7 cellular contexts compared by ENCODE assay signal in genomic region chr18:70289351-70290330, GRCh38. TPM values are rescaled to one million over a fixed set of nuclear protein-coding genes. Genes with fewer than 3 reads are reported as not detected.
A peak's percentile ranks its signal among the peaks of the same experiment; 100 is the strongest.
DNase-seq lines count a peak whose midpoint lies in the region; ATAC-seq lines count a peak whose summit lies in the region.

No MANE protein-coding gene starts in this region.

- peak overlapping the region; percentile 91 for H3K4me3 Mint-ChIP-seq in T-helper 2 cell treated with Interferon-gamma antibody and Interleukin-4, amounts not matched to agents 5 μg/mL and 100 μg/mL, for 36 hours

- H2AFZ ChIP-seq in Karpas-422 (ENCODE audit: low read length): no peak overlapping the region

- H4K20me1 ChIP-seq in Karpas-422 (ENCODE audit: insufficient read depth, low read depth, low read length): no peaks in the 10 kb centered on the region

- H3K9me3 Mint-ChIP-seq in T-helper 2 cell treated with Interferon-gamma antibody and Interleukin-4, amounts not matched to agents 5 μg/mL and 100 μg/mL, for 36 hours: no peaks in the 10 kb centered on the region

- H3K9me3 ChIP-seq in esophagus (ENCODE audit: control insufficient read depth in 2 of 2, insufficient read depth in 1 of 2, low read depth in 1 of 2, low read length in 1 of 2) (no peaks in the 10 kb centered on the region), mucosa of stomach (ENCODE audit: control insufficient read depth, low read length) (no peaks in the 10 kb centered on the region), Karpas-422 (ENCODE audit: low read length) (no peaks in the 10 kb centered on the region)

- H3K4me1 Mint-ChIP-seq in T-helper 2 cell treated with Interferon-gamma antibody and Interleukin-4, amounts not matched to agents 5 μg/mL and 100 μg/mL, for 36 hours (ENCODE audit: low read depth): peaks cover 14% of the 10 kb centered on the region

- no peak overlapping the region for H3K4me2 ChIP-seq in Karpas-422 (ENCODE audit: low read depth, low read length, poor library complexity, severe bottlenecking)

- H3K9ac ChIP-seq in mucosa of stomach (ENCODE audit: low read length) (peak overlapping the region; percentile 82), Karpas-422 (ENCODE audit: low read length) (no peak overlapping the region)

- H3K36me3 Mint-ChIP-seq in T-helper 2 cell treated with Interferon-gamma antibody and Interleukin-4, amounts not matched to agents 5 μg/mL and 100 μg/mL, for 36 hours (ENCODE audit: low read depth): peaks cover 7% of the 10 kb centered on the region

- H3K79me2 ChIP-seq in Karpas-422 (ENCODE audit: low read length): no peaks in the 10 kb centered on the region

- H3K4me3 ChIP-seq in esophagus (ENCODE audit: low read depth in 1 of 2, low read length in 2 of 2) (peak overlapping the region; percentile 83 to 84), mucosa of stomach (ENCODE audit: low read length) (peak overlapping the region; percentile 43), Karpas-422 (ENCODE audit: low read length) (no peak overlapping the region)

- H3K27ac ChIP-seq in esophagus (ENCODE audit: low read depth in 2 of 2, low read length in 1 of 2) (peak overlapping the region; percentile 88 to 92), Karpas-422 (ENCODE audit: low read length) (no peak overlapping the region)

- H3K36me3 ChIP-seq in esophagus (ENCODE audit: control insufficient read depth in 2 of 2, insufficient read depth in 2 of 2, low read length in 1 of 2) (no peaks in the 10 kb centered on the region), mucosa of stomach (ENCODE audit: control insufficient read depth, insufficient read depth, low read length) (no peaks in the 10 kb centered on the region), Karpas-422 (ENCODE audit: insufficient read depth, low read length) (no peaks in the 10 kb centered on the region)

- H3K4me1 ChIP-seq in esophagus (ENCODE audit: control insufficient read depth in 2 of 2, insufficient read depth in 2 of 2, low read length in 1 of 2): peaks cover 0 to 11% of the 10 kb centered on the region in 2 donors
- peaks cover 33% of the 10 kb centered on the region for H3K4me1 ChIP-seq in mucosa of stomach (ENCODE audit: control insufficient read depth, insufficient read depth, low read length)
- no peaks in the 10 kb centered on the region for H3K4me1 ChIP-seq in Karpas-422 (ENCODE audit: low read length)

- H3K27ac Mint-ChIP-seq in T-helper 2 cell treated with Interferon-gamma antibody and Interleukin-4, amounts not matched to agents 5 μg/mL and 100 μg/mL, for 36 hours: peak overlapping the region; percentile 70

- ATAC-seq in GM19438 (IDR thresholded peaks at IDR 0.05; ENCODE audit: low read depth, unreplicated experiment): peak; percentile 49
- ATAC-seq in HG03439 (IDR thresholded peaks at IDR 0.05; ENCODE audit: unreplicated experiment): peak; percentile 50

- peaks cover 36% of the 10 kb centered on the region for H3K27me3 Mint-ChIP-seq in T-helper 2 cell treated with Interferon-gamma antibody and Interleukin-4, amounts not matched to agents 5 μg/mL and 100 μg/mL, for 36 hours (ENCODE audit: low read depth)

- DNase-seq in G401 (ENCODE audit: low spot score): peak; percentile 39
- DNase-seq in T-helper 2 cell treated with Interferon-gamma antibody and Interleukin-4, amounts not matched to agents 5 μg/mL and 100 μg/mL, for 36 hours (ENCODE audit: low spot score): peak; percentile 45
- no peak for DNase-seq in Karpas-422

- 1% methylated on average over 38 to 87 of the region's 87 CpGs for WGBS in esophagus, 2 donors

- no peaks in the 10 kb centered on the region for H3K9me2 ChIP-seq in Karpas-422 (replicated peaks; ENCODE audit: insufficient read depth, low read length)

- no peaks in the 10 kb centered on the region for H3K27me3 ChIP-seq in esophagus (ENCODE audit: control insufficient read depth in 1 of 2, insufficient read depth in 2 of 2, low read length in 2 of 2)
- no peaks in the 10 kb centered on the region for H3K27me3 ChIP-seq in mucosa of stomach (ENCODE audit: control insufficient read depth, insufficient read depth, low read length)
- no peaks in the 10 kb centered on the region for H3K27me3 ChIP-seq in Karpas-422 (ENCODE audit: low read length)

- in situ Hi-C loops in G401 (cut with HindIII; ENCODE audit: low sequenced_read_pairs): no loop called here

RNA-seq across cellular contexts. Expression of gene SOCS6, which starts 0.8 kb away (rescaled TPM):
- 32.5 and 52.1 TPM in 2 replicates for total RNA-seq in G401 (2014; rRNA removed; shearing (Covaris generic))
- 10 to 100 TPM in 1 of 2 donors, 1 to 10 TPM in 1; 6.7 to 12.7 TPM for polyA plus RNA-seq in esophagus
- total RNA-seq in Karpas-422 (2014; rRNA removed; shearing (Covaris generic); ENCODE audit: low replicate concordance): not detected in 2 replicates

Comparison
In these comparisons a context has a peak if more than half of its experiments do, and no peak if none do; other contexts are left out.
1. RNA of gene SOCS6, which starts 0.8 kb away (total RNA-seq): 32.5 to 52.1 TPM in G401; not detected in Karpas-422; every median in the first group is over 10 times any median in the second.